8 cellular contexts compared by ENCODE assay signal in the genomic region with DNA sequence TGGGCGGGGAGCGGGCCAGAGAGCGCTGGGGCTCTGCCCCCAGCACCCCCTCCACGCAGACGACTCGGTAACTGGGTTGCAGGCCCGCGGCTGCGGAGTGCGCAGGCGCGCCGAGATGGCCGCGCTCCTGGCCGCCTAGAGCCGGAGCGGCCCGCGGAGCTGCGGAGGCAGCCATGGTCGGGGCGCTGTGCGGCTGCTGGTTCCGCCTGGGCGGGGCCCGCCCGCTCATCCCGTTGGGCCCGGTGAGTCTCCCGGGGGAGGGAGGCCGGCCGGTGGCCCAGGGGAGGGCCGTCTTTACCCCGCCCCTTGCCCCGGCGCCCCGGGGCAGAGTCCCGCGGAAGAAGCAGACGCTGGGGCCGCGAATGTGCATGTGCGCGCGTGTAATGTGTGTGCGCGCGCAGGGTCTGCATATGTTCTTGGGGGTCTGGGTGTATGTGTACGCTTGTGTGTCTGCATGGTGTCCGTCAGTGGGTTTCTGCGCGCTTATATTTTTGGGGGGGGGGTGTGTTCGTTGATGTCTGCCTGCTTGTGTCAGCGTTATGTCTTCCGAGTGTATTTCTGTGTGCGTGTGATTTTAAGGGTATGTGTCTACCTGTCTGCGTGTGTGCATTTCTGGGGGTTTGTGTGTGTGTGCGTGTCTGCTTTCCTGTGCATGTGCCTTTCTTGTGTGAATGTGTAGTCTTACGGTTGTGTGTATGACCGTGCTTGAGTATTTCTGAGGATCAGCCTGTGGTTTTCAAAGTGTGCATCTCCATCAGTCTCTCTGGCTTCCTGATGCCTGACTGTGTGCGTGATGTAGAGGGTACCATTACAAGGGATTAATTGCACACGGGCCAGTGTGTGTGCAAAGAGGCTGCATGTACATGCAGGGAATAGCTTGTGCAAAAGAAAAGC. TPM values are rescaled to one million over a fixed set of nuclear protein-coding genes. Genes with fewer than 3 reads are reported as not detected.
DNase-seq lines count a peak whose midpoint lies in the region; ATAC-seq and TF ChIP-seq lines count a peak whose summit lies in the region.

A gene (plus strand): TSS at position 102 of the 894 bp plus-strand sequence. CDS start 72 bp downstream, at position 174.

- CTCF ChIA-PET in Calu3 (lab: Charles Lee), result interaction anchor here (2.3 to 2.5 kb wide), 2 partner anchors 8 to 33 kb away, joined by 21 to 30 read pairs; a partner anchor contains a TSS

- intact Hi-C loops in Calu3 (cut with micrococcal nuclease; ENCODE audit: unreplicated experiment), result loop anchor here (1.0 kb wide), 1 partner anchor 34 kb away; a partner anchor contains a TSS
- intact Hi-C loops in T-helper 2 cell treated with Interferon-gamma antibody and Interleukin-4, amounts not matched to agents 100 ng/mL and 5 ng/mL, for 36 hours (cut with micrococcal nuclease), result loop anchor here (1.0 kb wide), 3 partner anchors 8 to 80 kb away; a partner anchor contains a TSS

- no TSS peak for BruUV-seq in Calu3 (replicated peaks; lab: Mats Ljungman, UMichigan)

- DNase-seq in Calu3 (peak; percentile 69), Kasumi-1 (lab: John Stamatoyannopoulos, UW) (peak; percentile 47 to 59), astrocyte of the spinal cord (ENCODE audit: low read depth, low spot score) (peak; percentile 47), hippocampal formation (lab: John Stamatoyannopoulos, UW) (peak; percentile 39 to 68), retinal pigment epithelial cell (ENCODE audit: low read depth) (no peak), NCI-H1048 (lab: John Stamatoyannopoulos, UW) (no peak)

- H3K36me3 Mint-ChIP-seq in Calu3 (ENCODE audit: insufficient read depth, unreplicated experiment), result peaks cover 14% of the 10 kb centered on the region

- H3K4me3 ChIP-seq in astrocyte of the spinal cord (ENCODE audit: low read depth, low read length) (peak within 1 kb of the TSS; percentile 82), retinal pigment epithelial cell (ENCODE audit: low read length) (peak within 1 kb of the TSS; percentile 70)

- in situ Hi-C loops in astrocyte of the spinal cord (cut with HindIII; ENCODE audit: low sequenced_read_pairs), result no loop called here

- peak within 1 kb of the TSS; percentile 99 for H3K4me3 Mint-ChIP-seq in Calu3 (ENCODE audit: low read depth, unreplicated experiment)

- no peaks in the 10 kb centered on the region for H3K27me3 Mint-ChIP-seq in Calu3 (ENCODE audit: unreplicated experiment)

- H3K27ac Mint-ChIP-seq in Calu3 (ENCODE audit: unreplicated experiment), result peak within 1 kb of the TSS; percentile 91

- H3K4me1 Mint-ChIP-seq in Calu3 (ENCODE audit: low read depth, unreplicated experiment), result peaks cover 20% of the 10 kb centered on the region

- peak; percentile 39 for ATAC-seq in GM21447 (IDR thresholded peaks at IDR 0.05; ENCODE audit: unreplicated experiment)

- no peak for TF ChIP-seq CTCF in Calu3 (IDR thresholded peaks at IDR 0.05; ENCODE audit: unreplicated experiment)
- TF ChIP-seq CTCF in astrocyte of the spinal cord (IDR thresholded peaks at IDR 0.05; ENCODE audit: low read depth, low read length), result no peak
- no peak for TF ChIP-seq CTCF in retinal pigment epithelial cell (conservative IDR thresholded peaks at IDR 0.05; ENCODE audit: low read depth, low read length)

- H3K9me3 Mint-ChIP-seq in Calu3 (ENCODE audit: low read depth, unreplicated experiment), result no peaks in the 10 kb centered on the region

RNA-seq across cellular contexts. Expression of the gene that starts here (rescaled TPM):
- total RNA-seq in Calu3 (2022), result 6.6 and 7.3 TPM in 2 replicates
- total RNA-seq in T-helper 2 cell treated with Interferon-gamma antibody and Interleukin-4, amounts not matched to agents 100 ng/mL and 5 ng/mL, for 36 hours, result 11.2 and 16.9 TPM in 2 replicates

Comparison
In these comparisons a context has a peak if more than half of its experiments do, and no peak if none do; other contexts are left out.
1. DNase-seq: peak in Calu3 (single experiment), Kasumi-1 (2 of 2), astrocyte of the spinal cord (single experiment) and hippocampal formation (2 of 2); none in retinal pigment epithelial cell (single experiment) and NCI-H1048 (single experiment).